In genomic region chr10:16437540-16437894, GRCh38 we compare ENCODE assay signal across 8 cellular contexts. TPM values are rescaled to one million over a fixed set of nuclear protein-coding genes. Genes with fewer than 3 reads are reported as not detected.
DNase-seq lines count a peak whose midpoint lies in the region; ATAC-seq and TF ChIP-seq lines count a peak whose summit lies in the region.
"Had no signal": no experiment of that assay in that cellular context is flagged by ENCODE, and none has a peak within 500 bp of the region (broad histone marks: within the 10 kb centered on the region; RNA-seq: fewer than 3 reads in every experiment).

No MANE protein-coding gene starts in this region.

- H3K27ac Mint-ChIP-seq in stimulated activated memory B cell treated with anti-CD40 and anti-IgM and Interleukin-4, amounts not matched to agents 10 μg/mL and 1 μg/mL and 100 μg/mL, for 72 hours, result peak overlapping the region; percentile 67

- H3K9me3 ChIP-seq in iPS-15b (ENCODE audit: control insufficient read depth, insufficient read depth, low read length), result no peaks in the 10 kb centered on the region

- H3K36me3 Mint-ChIP-seq in stimulated activated memory B cell treated with anti-CD40 and anti-IgM and Interleukin-4, amounts not matched to agents 10 μg/mL and 1 μg/mL and 100 μg/mL, for 72 hours, result peaks cover 8% of the 10 kb centered on the region

- H3K4me3 ChIP-seq in HFF-Myc (replicated peaks; ENCODE audit: low read depth, low read length) (peak overlapping the region; percentile 55), WI38 (ENCODE audit: low read depth, low read length) (peak overlapping the region; percentile 49), iPS-15b (ENCODE audit: low read depth, low read length) (peak overlapping the region; percentile 57), lower leg skin (ENCODE audit: low read depth, poor library complexity, severe bottlenecking) (no peak overlapping the region)

- intact Hi-C loops in lower leg skin (cut with DNase I; ENCODE audit: low total_unique reads), result no loop called here

- no peaks in the 10 kb centered on the region for H3K36me3 ChIP-seq in iPS-15b (ENCODE audit: control insufficient read depth, insufficient read depth, low read length)

- H3K4me3 Mint-ChIP-seq in stimulated activated memory B cell treated with anti-CD40 and anti-IgM and Interleukin-4, amounts not matched to agents 10 μg/mL and 1 μg/mL and 100 μg/mL, for 72 hours, result peak overlapping the region; percentile 80

- TF ChIP-seq CTCF in HFF-Myc (IDR thresholded peaks at IDR 0.05; ENCODE audit: low read depth, low read length, missing control alignments) (no peak), WI38 (IDR thresholded peaks at IDR 0.05; ENCODE audit: low read depth, low read length) (no peak), lower leg skin (IDR thresholded peaks at IDR 0.05) (no peak)

- no peak for ATAC-seq in stimulated activated memory B cell treated with anti-CD40 and anti-IgM and Interleukin-4, amounts not matched to agents 10 μg/mL and 1 μg/mL and 100 μg/mL, for 72 hours
- ATAC-seq in HG02571 (IDR thresholded peaks at IDR 0.05; ENCODE audit: unreplicated experiment), result no peak

- peaks cover 12% of the 10 kb centered on the region for H3K27me3 ChIP-seq in iPS-15b (ENCODE audit: control insufficient read depth, insufficient read depth, low read length)

- 61 to 74% methylated on average over 5 of the region's 5 CpGs for WGBS in lower leg skin, 2 donors

- H3K4me1 Mint-ChIP-seq in stimulated activated memory B cell treated with anti-CD40 and anti-IgM and Interleukin-4, amounts not matched to agents 10 μg/mL and 1 μg/mL and 100 μg/mL, for 72 hours, result peaks cover 38% of the 10 kb centered on the region

- H3K4me1 ChIP-seq in iPS-15b (ENCODE audit: control insufficient read depth, insufficient read depth, low read length), result peaks cover 5% of the 10 kb centered on the region

- DNase-seq in HFF-Myc (ENCODE audit: extremely low read depth, low read depth), result no peak
- DNase-seq in SKM-1 treated with dmso at 0.1 percent for 144 hours (lab: John Stamatoyannopoulos, UW; ENCODE audit: unreplicated experiment), result no peak
- DNase-seq in lower leg skin (ENCODE audit: low spot score in 2 of 2), result no peak
- DNase-seq: activated CD8-positive, alpha-beta memory T cell treated with anti-CD3 and anti-CD28 coated beads for 24 hours had no signal

- H3K9ac ChIP-seq in iPS-15b (ENCODE audit: low read depth, low read length), result peak overlapping the region; percentile 37

- TF ChIP-seq POLR2A in lower leg skin (IDR thresholded peaks at IDR 0.05), result no peak

- no peaks in the 10 kb centered on the region for H3K9me3 Mint-ChIP-seq in stimulated activated memory B cell treated with anti-CD40 and anti-IgM and Interleukin-4, amounts not matched to agents 10 μg/mL and 1 μg/mL and 100 μg/mL, for 72 hours

- no peaks in the 10 kb centered on the region for H3K27me3 Mint-ChIP-seq in stimulated activated memory B cell treated with anti-CD40 and anti-IgM and Interleukin-4, amounts not matched to agents 10 μg/mL and 1 μg/mL and 100 μg/mL, for 72 hours

RNA-seq across cellular contexts. Expression of gene PTER, which starts 0.7 kb away (rescaled TPM):
- total RNA-seq in lower leg skin, result 10 to 100 TPM; 10.2 to 17.6 (median 14.0) TPM
